27 cellular contexts compared by ENCODE assay signal in the genomic region with DNA sequence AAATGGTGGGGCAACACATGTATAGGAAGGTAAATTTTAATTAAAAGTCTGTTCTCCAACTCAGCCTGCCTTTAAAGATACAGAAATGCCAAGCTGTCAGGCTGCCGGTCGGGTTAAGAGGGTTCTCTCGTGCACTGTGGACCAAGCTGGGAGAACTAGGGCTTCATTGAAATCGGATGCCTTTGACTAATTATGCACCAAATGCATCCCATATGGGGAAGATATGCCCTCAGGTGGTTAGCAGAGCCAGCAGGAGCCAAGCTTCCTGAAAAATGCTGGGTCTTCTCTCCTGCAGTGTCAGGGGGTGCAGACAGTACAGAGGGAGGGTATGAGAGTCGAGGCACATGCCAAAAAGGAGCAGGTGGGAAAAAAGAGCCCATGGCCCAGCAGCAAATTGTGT.
DNase-seq lines count a peak whose midpoint lies in the region; ATAC-seq and TF ChIP-seq lines count a peak whose summit lies in the region.
"Had no signal": no experiment of that assay in that cellular context is flagged by ENCODE, and none has a peak within 500 bp of the region (broad histone marks: within the 10 kb centered on the region; RNA-seq: fewer than 3 reads in every experiment).

No MANE protein-coding gene starts in this region.

- no peak overlapping the region for H3K4me3 Mint-ChIP-seq in nephron progenitor cell
- no peak overlapping the region for H3K4me3 Mint-ChIP-seq in activated T-helper 1 cell treated with anti-CD3 and anti-CD28 coated beads, Interleukin-12 subunit alpha, Interleukin-12 subunit beta, Interleukin-2, Interleukin-4 antibody, amounts not matched to agents 30 ng/mL and 10 ng/mL and 1 ng/mL, durations not matched to agents 14 hours and 24 hours and 36 hours
- H3K4me3 Mint-ChIP-seq: activated CD4-positive, alpha-beta memory T cell treated with anti-CD3 and anti-CD28 coated beads for 36 hours; CD8-positive, alpha-beta T cell; memory B cell; natural killer cell; stimulated activated naive B cell treated with anti-CD40 and anti-IgM and Interleukin-4, amounts not matched to agents 10 μg/mL and 1 μg/mL and 100 μg/mL, for 72 hours; T-helper 17 cell had no signal

- no peaks in the 10 kb centered on the region for H3K9me2 ChIP-seq in GM23248 (ENCODE audit: insufficient read depth)

- H3K27ac ChIP-seq in GM23248, result no peak overlapping the region; the same call in 1 of the 2 replicates
- H3K27ac ChIP-seq in SK-N-MC, result peak overlapping the region; percentile 99
- H3K27ac ChIP-seq: pancreas, SJCRH30 had no signal

- H3K27ac Mint-ChIP-seq in nephron progenitor cell, result no peak overlapping the region
- H3K27ac Mint-ChIP-seq in activated T-helper 1 cell treated with anti-CD3 and anti-CD28 coated beads, Interleukin-12 subunit alpha, Interleukin-12 subunit beta, Interleukin-2, Interleukin-4 antibody, amounts not matched to agents 30 ng/mL and 10 ng/mL and 1 ng/mL, durations not matched to agents 14 hours and 24 hours and 36 hours, result no peak overlapping the region
- H3K27ac Mint-ChIP-seq: activated CD4-positive, alpha-beta memory T cell treated with anti-CD3 and anti-CD28 coated beads for 36 hours; CD8-positive, alpha-beta T cell; memory B cell; natural killer cell; stimulated activated naive B cell treated with anti-CD40 and anti-IgM and Interleukin-4, amounts not matched to agents 10 μg/mL and 1 μg/mL and 100 μg/mL, for 72 hours; T-helper 17 cell had no signal

- H3K9me3 ChIP-seq in GM23248 (ENCODE audit: low read depth), result no peaks in the 10 kb centered on the region
- H3K9me3 ChIP-seq in SK-N-MC (ENCODE audit: low read depth, low read length), result no peaks in the 10 kb centered on the region
- H3K9me3 ChIP-seq: pancreas, SJCRH30 had no signal

- no peak for ATAC-seq in left lobe of liver
- ATAC-seq in HG02571 (IDR thresholded peaks at IDR 0.05; ENCODE audit: unreplicated experiment), result no peak
- ATAC-seq: CD8-positive, alpha-beta T cell; HCT116; natural killer cell; stimulated activated naive B cell treated with anti-CD40 and anti-IgM and Interleukin-4, amounts not matched to agents 10 μg/mL and 1 μg/mL and 100 μg/mL, for 72 hours; T-helper 17 cell had no signal

- H3K9me3 Mint-ChIP-seq in nephron progenitor cell, result no peaks in the 10 kb centered on the region
- no peaks in the 10 kb centered on the region for H3K9me3 Mint-ChIP-seq in activated T-helper 1 cell treated with anti-CD3 and anti-CD28 coated beads, Interleukin-12 subunit alpha, Interleukin-12 subunit beta, Interleukin-2, Interleukin-4 antibody, amounts not matched to agents 30 ng/mL and 10 ng/mL and 1 ng/mL, durations not matched to agents 14 hours and 24 hours and 36 hours
- H3K9me3 Mint-ChIP-seq: activated CD4-positive, alpha-beta memory T cell treated with anti-CD3 and anti-CD28 coated beads for 36 hours; CD8-positive, alpha-beta T cell; memory B cell; natural killer cell; stimulated activated naive B cell treated with anti-CD40 and anti-IgM and Interleukin-4, amounts not matched to agents 10 μg/mL and 1 μg/mL and 100 μg/mL, for 72 hours had no signal

- no peaks in the 10 kb centered on the region for H4K20me1 ChIP-seq in GM23248 (ENCODE audit: insufficient read depth)

- peaks cover 61% of the 10 kb centered on the region for H3K4me1 ChIP-seq in GM23248 (ENCODE audit: insufficient read depth)
- H3K4me1 ChIP-seq: pancreas, SJCRH30 had no signal

- H3K27me3 Mint-ChIP-seq in nephron progenitor cell (ENCODE audit: low read depth, poor library complexity), result no peaks in the 10 kb centered on the region
- H3K27me3 Mint-ChIP-seq in activated T-helper 1 cell treated with anti-CD3 and anti-CD28 coated beads, Interleukin-12 subunit alpha, Interleukin-12 subunit beta, Interleukin-2, Interleukin-4 antibody, amounts not matched to agents 30 ng/mL and 10 ng/mL and 1 ng/mL, durations not matched to agents 14 hours and 24 hours and 36 hours (ENCODE audit: insufficient read depth), result peaks cover 10% of the 10 kb centered on the region

- peaks cover 49% of the 10 kb centered on the region for H3K79me2 ChIP-seq in GM23248 (ENCODE audit: insufficient read depth)

- H3K4me3 ChIP-seq in BJ (ENCODE audit: low read depth, low read length) (no peak overlapping the region), GM23248 (no peak overlapping the region), SK-N-MC (peak overlapping the region; percentile 68)
- H3K4me3 ChIP-seq: pancreas, SJCRH30 had no signal

- no peaks in the 10 kb centered on the region for H3K36me3 ChIP-seq in BJ (ENCODE audit: control insufficient read depth, insufficient read depth, low read length)
- H3K36me3 ChIP-seq in GM23248 (ENCODE audit: low read depth), result no peaks in the 10 kb centered on the region
- H3K36me3 ChIP-seq in SK-N-MC (ENCODE audit: insufficient read depth, low read length), result no peaks in the 10 kb centered on the region
- H3K36me3 ChIP-seq: pancreas, SJCRH30 had no signal

- peaks cover 50% of the 10 kb centered on the region for H3F3A ChIP-seq in GM23248 (ENCODE audit: insufficient read depth)

- intact Hi-C loops in activated T-helper 1 cell treated with anti-CD3 and anti-CD28 coated beads, Interleukin-12 subunit alpha, Interleukin-12 subunit beta, Interleukin-2, Interleukin-4 antibody, amounts not matched to agents 30 ng/mL and 10 ng/mL and 1 ng/mL, durations not matched to agents 14 hours and 24 hours and 36 hours (cut with micrococcal nuclease), result no loop called here

- no peak overlapping the region for H2AFZ ChIP-seq in GM23248

- CTCF ChIA-PET in BJ (lab: Yijun Ruan, JAX), result interaction anchor here (1.5 to 2.0 kb wide), 4 partner anchors 10 to 236 kb away, joined by 4 to 6 read pairs (median 5); partner anchors contain the start of gene CACNA1C

- in situ Hi-C loops in GM23248 (cut with MboI), result loop anchor here (10.0 kb wide), 1 partner anchor 234 kb away; the partner anchor contains the start of gene CACNA1C

- no peaks in the 10 kb centered on the region for H3K36me3 Mint-ChIP-seq in nephron progenitor cell (ENCODE audit: low read depth)
- H3K36me3 Mint-ChIP-seq in activated T-helper 1 cell treated with anti-CD3 and anti-CD28 coated beads, Interleukin-12 subunit alpha, Interleukin-12 subunit beta, Interleukin-2, Interleukin-4 antibody, amounts not matched to agents 30 ng/mL and 10 ng/mL and 1 ng/mL, durations not matched to agents 14 hours and 24 hours and 36 hours (ENCODE audit: low read depth), result no peaks in the 10 kb centered on the region
- H3K36me3 Mint-ChIP-seq: activated CD4-positive, alpha-beta memory T cell treated with anti-CD3 and anti-CD28 coated beads for 36 hours; CD8-positive, alpha-beta T cell; memory B cell; natural killer cell; stimulated activated naive B cell treated with anti-CD40 and anti-IgM and Interleukin-4, amounts not matched to agents 10 μg/mL and 1 μg/mL and 100 μg/mL, for 72 hours had no signal

- no peak for DNase-seq in BJ (ENCODE audit: low read depth)
- no peak for DNase-seq in GM23248
- DNase-seq in SK-N-MC (ENCODE audit: low read depth, low spot score), result peak; percentile 86
- peak; percentile 33 for DNase-seq in left lobe of liver (ENCODE audit: low spot score)
- no peak for DNase-seq in NCI-H526 treated with DMSO at 0.1 percent for 48 hours (lab: John Stamatoyannopoulos, UW)
- no peak for DNase-seq in nephron progenitor cell
- no peak for DNase-seq in activated T-helper 1 cell treated with anti-CD3 and anti-CD28 coated beads, Interleukin-12 subunit alpha, Interleukin-12 subunit beta, Interleukin-2, Interleukin-4 antibody, amounts not matched to agents 30 ng/mL and 10 ng/mL and 1 ng/mL, durations not matched to agents 14 hours and 24 hours and 36 hours (ENCODE audit: low spot score)
- DNase-seq: activated CD4-positive, alpha-beta memory T cell treated with anti-CD3 and anti-CD28 coated beads for 36 hours; activated naive CD4-positive, alpha-beta T cell; activated T-cell treated with anti-CD3 and anti-CD28 coated beads for 4 hours; anterior cingulate cortex; CD8-positive, alpha-beta T cell; central memory CD4-positive, alpha-beta T cell; DMS53; effector CD4-positive, alpha-beta T cell; Karpas-422; natural killer cell; NCI-H1048; NCI-H2227 treated with DMSO at 0.1 percent for 48 hours; SJCRH30; stimulated activated CD4-positive, alpha-beta T cell treated with anti-CD3 and anti-CD28 coated beads, Interleukin-1b, Interleukin-23, amount 100 ng/mL, for 48 hours; stimulated activated naive B cell treated with anti-CD40 and anti-IgM and Interleukin-4, amounts not matched to agents 10 μg/mL and 1 μg/mL and 100 μg/mL, for 72 hours; T-helper 17 cell had no signal

- TF ChIP-seq CTCF in BJ (IDR thresholded peaks at IDR 0.05; ENCODE audit: insufficient read depth, low read depth, low read length) (0 out of 2 replicates have a peak, but pooled peaks have one; percentile 5), nephron progenitor cell (IDR thresholded peaks at IDR 0.05) (no peak)

- WGBS in GM23248 (ENCODE audit: low coverage in 1 of 2, low lambda C conversion rate in 2 of 2, missing lambda C conversion rate in 2 of 2), 2 experiments, result 82 to 83% methylated on average over 5 of the region's 5 CpGs

- H3K4me1 Mint-ChIP-seq in nephron progenitor cell, result peaks cover 71% of the 10 kb centered on the region
- H3K4me1 Mint-ChIP-seq in activated T-helper 1 cell treated with anti-CD3 and anti-CD28 coated beads, Interleukin-12 subunit alpha, Interleukin-12 subunit beta, Interleukin-2, Interleukin-4 antibody, amounts not matched to agents 30 ng/mL and 10 ng/mL and 1 ng/mL, durations not matched to agents 14 hours and 24 hours and 36 hours (ENCODE audit: low read depth), result no peaks in the 10 kb centered on the region
- H3K4me1 Mint-ChIP-seq: memory B cell, natural killer cell, T-helper 17 cell had no signal

- H3K27me3 ChIP-seq in BJ (ENCODE audit: control insufficient read depth, insufficient read depth, low read length) (no peaks in the 10 kb centered on the region), GM23248 (replicated peaks; ENCODE audit: insufficient read depth) (no peaks in the 10 kb centered on the region)
- H3K27me3 ChIP-seq: pancreas had no signal

- H3K4me2 ChIP-seq in GM23248 (ENCODE audit: unreplicated experiment), result peak overlapping the region; percentile 57

- POLR2A ChIA-PET in BJ (lab: Charles Lee), result interaction anchor here (1.2 to 1.3 kb wide), 2 partner anchors 24 to 48 kb away, joined by 3 to 5 read pairs; no protein-coding TSS in a partner anchor

- H3K9ac ChIP-seq in GM23248, result no peak overlapping the region
- H3K9ac ChIP-seq in SK-N-MC (ENCODE audit: insufficient read length), result no peak overlapping the region

Comparison
In these comparisons a context has a peak if more than half of its experiments do, and no peak if none do; other contexts are left out.
1. DNase-seq: peak in SK-N-MC (single experiment) and left lobe of liver (single experiment); none in BJ (single experiment), GM23248 (single experiment), NCI-H526 treated with DMSO at 0.1 percent for 48 hours (single experiment), nephron progenitor cell (single experiment) and activated T-helper 1 cell treated with anti-CD3 and anti-CD28 coated beads, Interleukin-12 subunit alpha, Interleukin-12 subunit beta, Interleukin-2, Interleukin-4 antibody, amounts not matched to agents 30 ng/mL and 10 ng/mL and 1 ng/mL, durations not matched to agents 14 hours and 24 hours and 36 hours (single experiment).